21 cellular contexts compared by ENCODE assay signal in the genomic region with DNA sequence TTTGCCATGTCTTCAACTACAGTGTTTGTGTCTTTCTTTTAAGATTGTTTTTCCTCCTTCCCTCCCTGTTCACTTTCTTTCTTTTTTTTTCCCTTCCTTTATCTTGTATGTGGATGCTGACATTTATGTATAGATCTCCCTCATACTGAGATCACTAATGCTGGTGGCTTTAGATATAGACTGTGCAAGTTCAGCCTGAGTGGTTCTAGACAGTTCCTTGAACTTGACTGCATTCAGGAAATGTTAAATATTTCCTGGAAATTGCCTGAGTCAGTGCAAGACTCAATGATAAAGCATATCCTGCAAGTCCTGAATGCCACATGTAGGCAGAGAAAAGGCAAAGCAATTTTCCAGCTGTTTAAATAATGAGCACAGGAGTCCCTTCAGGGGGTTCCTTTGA.
DNase-seq lines count a peak whose midpoint lies in the region; ATAC-seq, FAIRE-seq and TF ChIP-seq lines count a peak whose summit lies in the region.
"Had no signal": no experiment of that assay in that cellular context is flagged by ENCODE, and none has a peak within 500 bp of the region (broad histone marks: within the 10 kb centered on the region; RNA-seq: fewer than 3 reads in every experiment).

No MANE protein-coding gene starts in this region.

- dilution Hi-C loops in endothelial cell of umbilical vein (cut with MboI; ENCODE audit: extremely low pct_ligation_motif_present, low sequenced_read_pairs): no loop called here

- no peaks in the 10 kb centered on the region for H3K9me2 ChIP-seq in OCI-LY7 (ENCODE audit: insufficient read depth, low read length)

- no peak for TF ChIP-seq POLR2A in endothelial cell of umbilical vein (IDR thresholded peaks at IDR 0.05; ENCODE audit: low read depth, low read length)

- H3K36me3 ChIP-seq in OCI-LY7 (ENCODE audit: insufficient read depth, low read length): no peaks in the 10 kb centered on the region; the same call in 1 of the 2 replicates
- H3K36me3 ChIP-seq in endothelial cell of umbilical vein (ENCODE audit: control insufficient read depth in 2 of 2, extremely low read depth in 1 of 2, insufficient read depth in 2 of 2, low read length in 2 of 2): no peaks in the 10 kb centered on the region
- H3K36me3 ChIP-seq: esophagus squamous epithelium, HAP-1, heart right ventricle, MG63, upper lobe of left lung had no signal

- TF ChIP-seq CTCF in OCI-LY7 (conservative IDR thresholded peaks at IDR 0.05; ENCODE audit: low read length): no peak
- no peak for TF ChIP-seq CTCF in endothelial cell of umbilical vein (IDR thresholded peaks at IDR 0.05; ENCODE audit: extremely low read depth in 1 of 2, insufficient read depth in 1 of 2, low read depth in 1 of 2, low read length in 2 of 2)
- no peak for TF ChIP-seq CTCF in progenitor cell of endocrine pancreas (IDR thresholded peaks at IDR 0.05; ENCODE audit: unreplicated experiment)
- TF ChIP-seq CTCF in HFFc6 (IDR thresholded peaks at IDR 0.05): no peak

- ATAC-seq in activated CD8-positive, alpha-beta memory T cell treated with anti-CD3 and anti-CD28 coated beads, Interleukin-2, amount 10 ng/mL, durations not matched to agents 7 days and 5 days: peak; percentile 74
- ATAC-seq in stimulated activated naive CD8-positive, alpha-beta T cell treated with anti-CD3 and anti-CD28 coated beads, Interleukin-15, Interleukin-2, amounts not matched to agents 100 U/mL and 50 U/mL, for 24 hours: peak; percentile 31
- ATAC-seq: left cardiac atrium, T-cell had no signal

- H3K9me3 ChIP-seq in OCI-LY7 (ENCODE audit: low read length) (no peaks in the 10 kb centered on the region), endothelial cell of umbilical vein (replicated peaks; ENCODE audit: control insufficient read depth, insufficient read depth, low read length) (no peaks in the 10 kb centered on the region)
- H3K9me3 ChIP-seq: esophagus squamous epithelium, HAP-1, heart right ventricle, MG63, upper lobe of left lung had no signal

- H3K4me2 ChIP-seq in OCI-LY7 (ENCODE audit: low read length): no peak overlapping the region; the same call in 1 of the 2 replicates
- H3K4me2 ChIP-seq in endothelial cell of umbilical vein (ENCODE audit: insufficient read depth, low read length): peak overlapping the region; percentile 18

- H3K27me3 ChIP-seq in endothelial cell of umbilical vein (ENCODE audit: control insufficient read depth in 2 of 2, insufficient read depth in 2 of 2, low read length in 2 of 2): no peaks in the 10 kb centered on the region
- H3K27me3 ChIP-seq: esophagus squamous epithelium, heart right ventricle, MG63, upper lobe of left lung had no signal

- H3K4me3 ChIP-seq in OCI-LY7 (ENCODE audit: low read depth, low read length, poor library complexity, severe bottlenecking) (no peak overlapping the region), endothelial cell of umbilical vein (replicated peaks in 1 of 3; ENCODE audit: insufficient read depth in 1 of 3, low read depth in 1 of 3, low read length in 3 of 3) (no peak overlapping the region)
- H3K4me3 ChIP-seq: esophagus squamous epithelium, HAP-1, heart right ventricle, MG63, upper lobe of left lung had no signal

- peaks cover 14% of the 10 kb centered on the region for H3K36me3 Mint-ChIP-seq in activated CD8-positive, alpha-beta memory T cell treated with anti-CD3 and anti-CD28 coated beads, Interleukin-2, amount 10 ng/mL, durations not matched to agents 7 days and 5 days
- no peaks in the 10 kb centered on the region for H3K36me3 Mint-ChIP-seq in progenitor cell of endocrine pancreas (ENCODE audit: insufficient read depth)
- no peaks in the 10 kb centered on the region for H3K36me3 Mint-ChIP-seq in HFFc6 (ENCODE audit: low read depth)
- H3K36me3 Mint-ChIP-seq: T-cell had no signal

- H3K4me1 ChIP-seq in OCI-LY7 (ENCODE audit: insufficient read depth, low read length, poor library complexity, severe bottlenecking): peaks cover 61% of the 10 kb centered on the region
- H3K4me1 ChIP-seq in endothelial cell of umbilical vein (ENCODE audit: control insufficient read depth, extremely low read depth, insufficient read depth, low read length): peaks cover 18% of the 10 kb centered on the region
- H3K4me1 ChIP-seq: esophagus squamous epithelium, HAP-1 had no signal

- no peak overlapping the region for H3K9ac ChIP-seq in endothelial cell of umbilical vein (replicated peaks; ENCODE audit: extremely low read depth, insufficient read depth, low read length)

- no peaks in the 10 kb centered on the region for H3K27me3 Mint-ChIP-seq in activated CD8-positive, alpha-beta memory T cell treated with anti-CD3 and anti-CD28 coated beads, Interleukin-2, amount 10 ng/mL, durations not matched to agents 7 days and 5 days
- H3K27me3 Mint-ChIP-seq in progenitor cell of endocrine pancreas (peaks cover 14% of the 10 kb centered on the region), HFFc6 (ENCODE audit: insufficient read depth) (peaks cover 4% of the 10 kb centered on the region)
- H3K27me3 Mint-ChIP-seq: T-cell had no signal

- H2AFZ ChIP-seq in OCI-LY7 (ENCODE audit: low read length): peak overlapping the region; percentile 15; the same call in 1 of the 2 replicates
- peak overlapping the region; percentile 44 for H2AFZ ChIP-seq in endothelial cell of umbilical vein (ENCODE audit: low read depth, low read length)

- H3K27ac Mint-ChIP-seq in activated CD8-positive, alpha-beta memory T cell treated with anti-CD3 and anti-CD28 coated beads, Interleukin-2, amount 10 ng/mL, durations not matched to agents 7 days and 5 days: peak overlapping the region; percentile 81
- H3K27ac Mint-ChIP-seq in progenitor cell of endocrine pancreas (no peak overlapping the region), HFFc6 (no peak overlapping the region)
- H3K27ac Mint-ChIP-seq: T-cell had no signal

- H3K9me1 ChIP-seq in endothelial cell of umbilical vein (replicated peaks; ENCODE audit: control insufficient read depth, extremely low read depth, insufficient read depth, low read length): no peaks in the 10 kb centered on the region

- no peaks in the 10 kb centered on the region for H3K9me3 Mint-ChIP-seq in activated CD8-positive, alpha-beta memory T cell treated with anti-CD3 and anti-CD28 coated beads, Interleukin-2, amount 10 ng/mL, durations not matched to agents 7 days and 5 days (ENCODE audit: low read depth)
- H3K9me3 Mint-ChIP-seq in progenitor cell of endocrine pancreas (ENCODE audit: low read depth) (no peaks in the 10 kb centered on the region), HFFc6 (no peaks in the 10 kb centered on the region)
- H3K9me3 Mint-ChIP-seq: T-cell had no signal

- peaks cover 65% of the 10 kb centered on the region for H3K4me1 Mint-ChIP-seq in activated CD8-positive, alpha-beta memory T cell treated with anti-CD3 and anti-CD28 coated beads, Interleukin-2, amount 10 ng/mL, durations not matched to agents 7 days and 5 days
- H3K4me1 Mint-ChIP-seq in progenitor cell of endocrine pancreas (ENCODE audit: low read depth): no peaks in the 10 kb centered on the region
- H3K4me1 Mint-ChIP-seq in HFFc6 (ENCODE audit: low read depth): peaks cover 23% of the 10 kb centered on the region

- no peaks in the 10 kb centered on the region for H4K20me1 ChIP-seq in OCI-LY7 (ENCODE audit: insufficient read depth, low read length)
- no peaks in the 10 kb centered on the region for H4K20me1 ChIP-seq in endothelial cell of umbilical vein (replicated peaks; ENCODE audit: control insufficient read depth, extremely low read depth, insufficient read depth, low read length)

- H3K27ac ChIP-seq in OCI-LY7 (ENCODE audit: low read depth, low read length, poor library complexity, severe bottlenecking) (no peak overlapping the region), endothelial cell of umbilical vein (ENCODE audit: insufficient read depth, low read depth, low read length) (peak overlapping the region; percentile 13)
- H3K27ac ChIP-seq: esophagus squamous epithelium, RWPE1, upper lobe of left lung had no signal

- H3K79me2 ChIP-seq in OCI-LY7 (ENCODE audit: insufficient read depth, low read depth, low read length) (no peaks in the 10 kb centered on the region), endothelial cell of umbilical vein (ENCODE audit: control insufficient read depth, insufficient read depth, low read length) (no peaks in the 10 kb centered on the region)

- peak overlapping the region; percentile 14 for H3K4me3 Mint-ChIP-seq in activated CD8-positive, alpha-beta memory T cell treated with anti-CD3 and anti-CD28 coated beads, Interleukin-2, amount 10 ng/mL, durations not matched to agents 7 days and 5 days
- H3K4me3 Mint-ChIP-seq in progenitor cell of endocrine pancreas (ENCODE audit: low read depth) (no peak overlapping the region), HFFc6 (no peak overlapping the region)
- H3K4me3 Mint-ChIP-seq: T-cell had no signal

- CTCF ChIA-PET in activated CD8-positive, alpha-beta memory T cell treated with anti-CD3 and anti-CD28 coated beads, Interleukin-2, amount 10 ng/mL, durations not matched to agents 7 days and 5 days (lab: Charles Lee): interaction anchor here (1.3 kb wide), 1 partner anchor 12 kb away, joined by 4 read pairs; no protein-coding TSS in a partner anchor
- CTCF ChIA-PET in OCI-LY7 (lab: Charles Lee; ENCODE audit: unreplicated experiment): no interaction called here
- CTCF ChIA-PET in endothelial cell of umbilical vein (lab: Charles Lee): interaction anchor here (1.1 kb wide), 1 partner anchor 19 kb away, joined by 3 read pairs; no protein-coding TSS in a partner anchor

- peak; percentile 94 for FAIRE-seq in endothelial cell of umbilical vein (lab: Jason Lieb, UNC)

- DNase-seq in activated CD8-positive, alpha-beta memory T cell treated with anti-CD3 and anti-CD28 coated beads, Interleukin-2, amount 10 ng/mL, durations not matched to agents 7 days and 5 days: no peak
- DNase-seq in activated CD8-positive, alpha-beta memory T cell treated with anti-CD3 and anti-CD28 coated beads, Interleukin-2, amount 50 U/mL, for 48 hours: no peak
- no peak for DNase-seq in OCI-LY7 (ENCODE audit: low spot score)
- peak; percentile 61 for DNase-seq in endothelial cell of umbilical vein (ENCODE audit: low read depth, low spot score)
- DNase-seq in stimulated activated naive CD8-positive, alpha-beta T cell treated with anti-CD3 and anti-CD28 coated beads, Interleukin-15, Interleukin-2, amounts not matched to agents 100 U/mL and 50 U/mL, for 24 hours: no peak
- DNase-seq in posterior cingulate gyrus: no peak
- no peak for DNase-seq in progenitor cell of endocrine pancreas (ENCODE audit: low spot score, unreplicated experiment)
- DNase-seq in HFFc6: no peak
- DNase-seq: anterior cingulate cortex; esophagus squamous epithelium; heart right ventricle; left cardiac atrium; MG63; NCI-H2029 treated with DMSO at 0.1 percent for 48 hours; NCI-H774; nucleus accumbens; stimulated activated CD4-positive, alpha-beta T cell treated with anti-CD3 and anti-CD28 coated beads, Interleukin-4, amount 100 ng/mL, for 4 hours; T-cell; upper lobe of left lung had no signal

- intact Hi-C loops in OCI-LY7 (cut with micrococcal nuclease; ENCODE audit: unreplicated experiment) (no loop called here), endothelial cell of umbilical vein (cut with micrococcal nuclease) (loop anchor here (5.0 to 10.0 kb wide), 3 partner anchors 581 to 661 kb away; no protein-coding TSS in a partner anchor), posterior cingulate gyrus (cut with DNase I) (no loop called here)

- POLR2A ChIA-PET in OCI-LY7 (lab: Charles Lee) (interaction anchor here (0.6 to 5.1 kb wide), 8 partner anchors 9 to 1360 kb away, joined by 3 to 45 read pairs (median 3); no protein-coding TSS in a partner anchor), endothelial cell of umbilical vein (lab: Charles Lee) (no interaction called here)

- BruUV-seq in OCI-LY7 (replicated peaks; lab: Mats Ljungman, UMichigan) (no TSS peak), endothelial cell of umbilical vein (replicated peaks; lab: Mats Ljungman, UMichigan) (no TSS peak)
